20 cellular contexts compared by ENCODE assay signal in genomic region chr19:53028306-53028705, GRCh38. TPM values are rescaled to one million over a fixed set of nuclear protein-coding genes. Genes with fewer than 3 reads are reported as not detected.
"Had no signal": no experiment of that assay in that cellular context is flagged by ENCODE, and none has a peak within 500 bp of the region (broad histone marks: within the 10 kb centered on the region; RNA-seq: fewer than 3 reads in every experiment).

No MANE protein-coding gene starts in this region.

RNA-seq across cellular contexts. Expression of gene ERVV-1, which starts 14.6 kb away (rescaled TPM):
- total RNA-seq: dermis microvascular lymphatic vessel endothelial cell; esophagus mucosa; glomerular endothelial cell; heart left ventricle; left ventricle myocardium superior; lower lobe of right lung; mucosa of descending colon; natural killer cell treated with Interleukin-12 subunit alpha and Interleukin-12 subunit beta and Interleukin-15 and Interleukin-18, amount 100 ng/mL, for 72 hours; osteocyte; right atrium auricular region; skeletal muscle tissue; spleen; urinary bladder had no signal
- polyA plus RNA-seq: immature natural killer cell, keratinocyte, sigmoid colon, spleen had no signal

RNA-seq across cellular contexts. Expression of gene ERVV-2, which starts 16.2 kb away (rescaled TPM):
- total RNA-seq: dermis microvascular lymphatic vessel endothelial cell; esophagus mucosa; gastrocnemius medialis; glomerular endothelial cell; heart left ventricle; left ventricle myocardium superior; lower lobe of right lung; mesothelial cell of epicardium; mucosa of descending colon; natural killer cell treated with Interleukin-12 subunit alpha and Interleukin-12 subunit beta and Interleukin-15 and Interleukin-18, amount 100 ng/mL, for 72 hours; osteocyte; prostate gland; right atrium auricular region; sigmoid colon; skeletal muscle tissue; spleen; testis; urinary bladder had no signal
- polyA plus RNA-seq: heart left ventricle, immature natural killer cell, keratinocyte, sigmoid colon, spleen, urinary bladder had no signal
